Comparison of ENCODE assay signal across 13 cellular contexts in genomic region chr10:32949221-32949678, GRCh38. TPM values are rescaled to one million over a fixed set of nuclear protein-coding genes. Genes with fewer than 3 reads are reported as not detected.
DNase-seq lines count a peak whose midpoint lies in the region; ATAC-seq and TF ChIP-seq lines count a peak whose summit lies in the region.
"Had no signal": no experiment of that assay in that cellular context is flagged by ENCODE, and none has a peak within 500 bp of the region (broad histone marks: within the 10 kb centered on the region; RNA-seq: fewer than 3 reads in every experiment).

No MANE protein-coding gene starts in this region.

- no peaks in the 10 kb centered on the region for H3K27me3 Mint-ChIP-seq in activated T-cell treated with anti-CD3 and anti-CD28 coated beads, Interleukin-2, amount 50 U/mL, for 24 hours
- no peaks in the 10 kb centered on the region for H3K27me3 Mint-ChIP-seq in effector memory CD8-positive, alpha-beta T cell

- no peaks in the 10 kb centered on the region for H3K27me3 ChIP-seq in sigmoid colon
- H3K27me3 ChIP-seq: ovary, uterus had no signal

- no peak for TF ChIP-seq EP300 in sigmoid colon (IDR thresholded peaks at IDR 0.05)

- H3K4me3 Mint-ChIP-seq in activated T-cell treated with anti-CD3 and anti-CD28 coated beads, Interleukin-2, amount 50 U/mL, for 24 hours: no peak overlapping the region
- H3K4me3 Mint-ChIP-seq in effector memory CD8-positive, alpha-beta T cell: peak overlapping the region; percentile 20 to 62

- H3K36me3 ChIP-seq in sigmoid colon: no peaks in the 10 kb centered on the region
- H3K36me3 ChIP-seq: lower lobe of right lung, ovary, uterus had no signal

- peaks cover 73% of the 10 kb centered on the region for H3K4me1 Mint-ChIP-seq in activated T-cell treated with anti-CD3 and anti-CD28 coated beads, Interleukin-2, amount 50 U/mL, for 24 hours (ENCODE audit: low read depth)
- H3K4me1 Mint-ChIP-seq in effector memory CD8-positive, alpha-beta T cell (ENCODE audit: low read depth in 2 of 2): peaks cover 51 to 76% of the 10 kb centered on the region in 2 donors

- H3K9me3 ChIP-seq in sigmoid colon: no peaks in the 10 kb centered on the region
- H3K9me3 ChIP-seq: lower lobe of right lung, ovary, uterus had no signal

- H3K4me1 ChIP-seq in sigmoid colon: peaks cover 0 to 93% (median 79%) of the 10 kb centered on the region in 4 donors

- ATAC-seq in HG02885 (IDR thresholded peaks at IDR 0.05; ENCODE audit: poor library complexity, unreplicated experiment) (peak; percentile 58), HG03135 (IDR thresholded peaks at IDR 0.05; ENCODE audit: unreplicated experiment) (no peak), HG03354 (IDR thresholded peaks at IDR 0.05; ENCODE audit: poor library complexity, severe bottlenecking, unreplicated experiment) (no peak)
- ATAC-seq in effector memory CD8-positive, alpha-beta T cell (replicated peaks): no peak
- ATAC-seq: lower lobe of right lung had no signal

- H3K4me3 ChIP-seq in sigmoid colon: no peak overlapping the region
- H3K4me3 ChIP-seq: lower lobe of right lung, ovary, uterus had no signal

- intact Hi-C loops in sigmoid colon (cut with DNase I): no loop called here

- peak overlapping the region; percentile 3 for H3K27ac Mint-ChIP-seq in activated T-cell treated with anti-CD3 and anti-CD28 coated beads, Interleukin-2, amount 50 U/mL, for 24 hours
- peak overlapping the region; percentile 61 to 77 for H3K27ac Mint-ChIP-seq in effector memory CD8-positive, alpha-beta T cell

- TF ChIP-seq CTCF in sigmoid colon (IDR thresholded peaks at IDR 0.05): no peak

- no peak for DNase-seq in activated T-cell treated with anti-CD3 and anti-CD28 coated beads, Interleukin-2, amount 50 U/mL, for 24 hours
- DNase-seq in activated T-cell treated with anti-CD3 and anti-CD28 coated beads for 4 hours: no peak
- no peak for DNase-seq in effector memory CD8-positive, alpha-beta T cell
- DNase-seq in sigmoid colon: no peak
- no peak for DNase-seq in HT-29 (ENCODE audit: low spot score)
- DNase-seq: lower lobe of right lung, NCI-H1417, NCI-H524 treated with DMSO at 0.1 percent for 48 hours, ovary, uterus had no signal

- peak overlapping the region in 3 of 4 donors; percentile 31 to 99 (median 94) for H3K27ac ChIP-seq in sigmoid colon
- H3K27ac ChIP-seq: lower lobe of right lung, ovary had no signal

- TF ChIP-seq POLR2A in sigmoid colon (IDR thresholded peaks at IDR 0.05): no peak

- no peaks in the 10 kb centered on the region for H3K36me3 Mint-ChIP-seq in activated T-cell treated with anti-CD3 and anti-CD28 coated beads, Interleukin-2, amount 50 U/mL, for 24 hours (ENCODE audit: low read depth)
- peaks cover 25% of the 10 kb centered on the region for H3K36me3 Mint-ChIP-seq in effector memory CD8-positive, alpha-beta T cell (ENCODE audit: insufficient read depth)

- no peaks in the 10 kb centered on the region for H3K9me3 Mint-ChIP-seq in activated T-cell treated with anti-CD3 and anti-CD28 coated beads, Interleukin-2, amount 50 U/mL, for 24 hours
- no peaks in the 10 kb centered on the region for H3K9me3 Mint-ChIP-seq in effector memory CD8-positive, alpha-beta T cell

RNA-seq across cellular contexts. Expression of gene ITGB1, which starts 8.8 kb away (rescaled TPM):
- 1,000 to 10,000 TPM in 1 of 4 donors, 100 to 1,000 TPM in 3; 588 to 1,360 (median 919) TPM for total RNA-seq in sigmoid colon
- polyA plus RNA-seq in sigmoid colon: 100 to 1,000 TPM in 1 of 3 donors, 10 to 100 TPM in 2; 43.8 to 151 (median 50.9) TPM
- total RNA-seq in HT-29 (2014; rRNA removed; shearing (Covaris generic)): 169 and 195 TPM in 2 replicates
